In genomic region chr19:54248016-54248601, GRCh38 we compare ENCODE assay signal across 9 cellular contexts. TPM values are rescaled to one million over a fixed set of nuclear protein-coding genes. Genes with fewer than 3 reads are reported as not detected.
DNase-seq lines count a peak whose midpoint lies in the region; ATAC-seq lines count a peak whose summit lies in the region.
"Had no signal": no experiment of that assay in that cellular context is flagged by ENCODE, and none has a peak within 500 bp of the region (broad histone marks: within the 10 kb centered on the region; RNA-seq: fewer than 3 reads in every experiment).

No MANE protein-coding gene starts in this region.

- H3K27me3 Mint-ChIP-seq in activated T-cell treated with anti-CD3 and anti-CD28 coated beads, Interleukin-2, amount 50 U/mL, for 24 hours, result peaks cover 12% of the 10 kb centered on the region
- peaks cover 10% of the 10 kb centered on the region for H3K27me3 Mint-ChIP-seq in stimulated activated naive CD8-positive, alpha-beta T cell treated with anti-CD3 and anti-CD28 coated beads, Interleukin-15, Interleukin-2, amounts not matched to agents 100 ng/mL and 50 ng/mL, for 24 hours

- peaks cover 21% of the 10 kb centered on the region for H3K4me1 Mint-ChIP-seq in activated T-cell treated with anti-CD3 and anti-CD28 coated beads, Interleukin-2, amount 50 U/mL, for 24 hours (ENCODE audit: low read depth)
- H3K4me1 Mint-ChIP-seq in stimulated activated naive CD8-positive, alpha-beta T cell treated with anti-CD3 and anti-CD28 coated beads, Interleukin-15, Interleukin-2, amounts not matched to agents 100 ng/mL and 50 ng/mL, for 24 hours (ENCODE audit: low read depth), result peaks cover 17% of the 10 kb centered on the region

- peak overlapping the region; percentile 39 for H3K27ac Mint-ChIP-seq in activated T-cell treated with anti-CD3 and anti-CD28 coated beads, Interleukin-2, amount 50 U/mL, for 24 hours
- H3K27ac Mint-ChIP-seq in stimulated activated naive CD8-positive, alpha-beta T cell treated with anti-CD3 and anti-CD28 coated beads, Interleukin-15, Interleukin-2, amounts not matched to agents 100 ng/mL and 50 ng/mL, for 24 hours, result peak overlapping the region; percentile 26

- H3K9me3 Mint-ChIP-seq in activated T-cell treated with anti-CD3 and anti-CD28 coated beads, Interleukin-2, amount 50 U/mL, for 24 hours, result no peaks in the 10 kb centered on the region
- H3K9me3 Mint-ChIP-seq in stimulated activated naive CD8-positive, alpha-beta T cell treated with anti-CD3 and anti-CD28 coated beads, Interleukin-15, Interleukin-2, amounts not matched to agents 100 ng/mL and 50 ng/mL, for 24 hours, result no peaks in the 10 kb centered on the region

- H3K4me3 Mint-ChIP-seq in activated T-cell treated with anti-CD3 and anti-CD28 coated beads, Interleukin-2, amount 50 U/mL, for 24 hours, result no peak overlapping the region
- H3K4me3 Mint-ChIP-seq in stimulated activated naive CD8-positive, alpha-beta T cell treated with anti-CD3 and anti-CD28 coated beads, Interleukin-15, Interleukin-2, amounts not matched to agents 100 ng/mL and 50 ng/mL, for 24 hours, result peak overlapping the region; percentile 6

- DNase-seq in activated CD4-positive, CD25-positive, alpha-beta regulatory T cell treated with anti-CD3 and anti-CD28 coated beads, Interleukin-2, amount 50 U/mL, for 72 hours, result no peak
- peak; percentile 46 for DNase-seq in activated T-cell treated with anti-CD3 and anti-CD28 coated beads, Interleukin-2, amount 50 U/mL, for 24 hours
- DNase-seq in left lobe of liver (ENCODE audit: low spot score) (no peak), AG20443 (ENCODE audit: low spot score) (no peak), OCI-M1 (lab: John Stamatoyannopoulos, UW) (no peak)
- DNase-seq: NCI-H526 had no signal

- H3K36me3 Mint-ChIP-seq in activated T-cell treated with anti-CD3 and anti-CD28 coated beads, Interleukin-2, amount 50 U/mL, for 24 hours (ENCODE audit: low read depth), result no peaks in the 10 kb centered on the region
- H3K36me3 Mint-ChIP-seq in stimulated activated naive CD8-positive, alpha-beta T cell treated with anti-CD3 and anti-CD28 coated beads, Interleukin-15, Interleukin-2, amounts not matched to agents 100 ng/mL and 50 ng/mL, for 24 hours (ENCODE audit: low read depth), result no peaks in the 10 kb centered on the region

- ATAC-seq in activated CD4-positive, CD25-positive, alpha-beta regulatory T cell treated with anti-CD3 and anti-CD28 coated beads, Interleukin-2, amount 50 U/mL, for 24 hours, result peak; percentile 75 to 76
- peak; percentile 75 for ATAC-seq in left lobe of liver
- no peak for ATAC-seq in HG03159 (IDR thresholded peaks at IDR 0.05; ENCODE audit: unreplicated experiment)

RNA-seq across cellular contexts. Expression of gene LILRA6, which starts 5.5 kb away (rescaled TPM):
- total RNA-seq in left lobe of liver, result 0.75 TPM

RNA-seq across cellular contexts. Expression of gene LILRB5, which starts 9.0 kb away (rescaled TPM):
- total RNA-seq in left lobe of liver, result 8.7 TPM

RNA-seq across cellular contexts. Expression of gene LILRB3, which starts 25.3 kb away (rescaled TPM):
- 1.2 TPM for total RNA-seq in left lobe of liver

RNA-seq across cellular contexts. Expression of gene LILRB2, which starts 32.8 kb away (rescaled TPM):
- 1.7 TPM for total RNA-seq in left lobe of liver

RNA-seq across cellular contexts. Expression of gene RPS9, which starts 47.5 kb away (rescaled TPM):
- total RNA-seq in left lobe of liver, result 482 TPM
